In genomic region chr10:5665380-5666323, GRCh38 we compare ENCODE assay signal across 1 cellular context.
TF ChIP-seq lines count a peak whose summit lies in the region.

No MANE protein-coding gene starts in this region.

TF ChIP-seq in HEK293, 187 proteins besides CTCF, POLR2A, EP300 and RAD21 (continued from another document and continues in another):
- TF ChIP-seq ZBTB6 (tag by site-specific recombination; IDR thresholded peaks at IDR 0.05), result no peak
- no peak for TF ChIP-seq PRDM1 (tag by site-specific recombination; IDR thresholded peaks at IDR 0.05)
- TF ChIP-seq IKZF3 (tag by site-specific recombination; IDR thresholded peaks at IDR 0.05), result no peak
- no peak for TF ChIP-seq ZNF175 (tag by site-specific recombination; IDR thresholded peaks at IDR 0.05)
- TF ChIP-seq ZNF184 (tag by site-specific recombination; IDR thresholded peaks at IDR 0.05), result no peak
- TF ChIP-seq ZNF510 (tag by site-specific recombination; IDR thresholded peaks at IDR 0.05; ENCODE audit: insufficient replicate concordance), result no peak
- TF ChIP-seq YY2 (tag by site-specific recombination; IDR thresholded peaks at IDR 0.05), result no peak
- TF ChIP-seq KLF16 (tag by site-specific recombination; IDR thresholded peaks at IDR 0.05), result peak; percentile 72
- no peak for TF ChIP-seq ZNF354C (tag by site-specific recombination; IDR thresholded peaks at IDR 0.05; ENCODE audit: borderline replicate concordance, low read depth)
- TF ChIP-seq ZBTB26 (tag by site-specific recombination; optimal IDR thresholded peaks at IDR 0.05), result peak; percentile 99
- TF ChIP-seq ZBTB44 (tag by site-specific recombination; IDR thresholded peaks at IDR 0.05), result no peak
- TF ChIP-seq ZNF121 (tag by site-specific recombination; IDR thresholded peaks at IDR 0.05), result no peak
- TF ChIP-seq ZNF280C (tag by site-specific recombination; IDR thresholded peaks at IDR 0.05), result no peak
- TF ChIP-seq ZNF610 (tag by site-specific recombination; IDR thresholded peaks at IDR 0.05; ENCODE audit: borderline replicate concordance), result no peak
- TF ChIP-seq ZNF324 (tag by site-specific recombination; IDR thresholded peaks at IDR 0.05), result peak; percentile 64; the same call in 1 of the 2 replicates
- TF ChIP-seq ZIC2 (tag by site-specific recombination; IDR thresholded peaks at IDR 0.05), result peak; percentile 29; the same call in 1 of the 2 replicates
- TF ChIP-seq ZNF133 (tag by site-specific recombination; IDR thresholded peaks at IDR 0.05), result no peak
- TF ChIP-seq HIC1 (tag by site-specific recombination; IDR thresholded peaks at IDR 0.05), result 0 out of 2 replicates have a peak, but pooled peaks have one; percentile 49
- no peak for TF ChIP-seq ZNF544 (tag by site-specific recombination; IDR thresholded peaks at IDR 0.05)
- TF ChIP-seq ZNF521 (tag by site-specific recombination; IDR thresholded peaks at IDR 0.05), result no peak
- TF ChIP-seq GFI1B (tag by site-specific recombination; IDR thresholded peaks at IDR 0.05), result no peak
- TF ChIP-seq EGR2 (tag by site-specific recombination; IDR thresholded peaks at IDR 0.05; ENCODE audit: low read depth), result peak; percentile 85
- peak; percentile 67 for TF ChIP-seq KLF9 (tag by site-specific recombination; IDR thresholded peaks at IDR 0.05; ENCODE audit: low read depth)
- TF ChIP-seq KLF1 (tag by site-specific recombination; IDR thresholded peaks at IDR 0.05), result peak; percentile 51; the same call in 1 of the 2 replicates
- no peak for TF ChIP-seq ZNF776 (tag by site-specific recombination; IDR thresholded peaks at IDR 0.05; ENCODE audit: borderline replicate concordance)
- TF ChIP-seq ZNF266 (tag by site-specific recombination; IDR thresholded peaks at IDR 0.05; ENCODE audit: low read depth), result no peak
- no peak for TF ChIP-seq ZSCAN30 (tag by site-specific recombination; IDR thresholded peaks at IDR 0.05)
- TF ChIP-seq ZBTB21 (tag by site-specific recombination; IDR thresholded peaks at IDR 0.05), result no peak
- no peak for TF ChIP-seq ZNF639 (tag by site-specific recombination; IDR thresholded peaks at IDR 0.05)
- no peak for TF ChIP-seq MYNN (tag by site-specific recombination; IDR thresholded peaks at IDR 0.05; ENCODE audit: borderline replicate concordance)
- no peak for TF ChIP-seq AEBP2 (tag by site-specific recombination; IDR thresholded peaks at IDR 0.05; ENCODE audit: borderline replicate concordance)
- no peak for TF ChIP-seq ZFP41 (tag by site-specific recombination; IDR thresholded peaks at IDR 0.05; ENCODE audit: borderline replicate concordance)
- no peak for TF ChIP-seq INSM2 (tag by site-specific recombination; IDR thresholded peaks at IDR 0.05)
- no peak for TF ChIP-seq ZNF549 (tag by site-specific recombination; IDR thresholded peaks at IDR 0.05)
- TF ChIP-seq ZBTB7A (tag by site-specific recombination; IDR thresholded peaks at IDR 0.05; ENCODE audit: low read depth), result peak; percentile 73; the same call in 1 of the 2 replicates
- peak; percentile 66 for TF ChIP-seq ZNF341 (tag by site-specific recombination; IDR thresholded peaks at IDR 0.05; ENCODE audit: low read depth)
- TF ChIP-seq HOXC10 (CRISPR knock-in tag; IDR thresholded peaks at IDR 0.05), result no peak
- TF ChIP-seq TSHZ1 (tag by site-specific recombination; IDR thresholded peaks at IDR 0.05; ENCODE audit: borderline replicate concordance), result no peak
- no peak for TF ChIP-seq ZNF76 (tag by site-specific recombination; IDR thresholded peaks at IDR 0.05; ENCODE audit: borderline replicate concordance, low read depth)
- no peak for TF ChIP-seq YY1 (tag by site-specific recombination; IDR thresholded peaks at IDR 0.05)
- no peak for TF ChIP-seq ZBTB49 (tag by site-specific recombination; IDR thresholded peaks at IDR 0.05; ENCODE audit: low read depth)
- TF ChIP-seq ZNF624 (tag by site-specific recombination; IDR thresholded peaks at IDR 0.05), result no peak
- TF ChIP-seq ZNF138 (tag by site-specific recombination; IDR thresholded peaks at IDR 0.05; ENCODE audit: borderline replicate concordance), result no peak
- peak; percentile 49; the same call in 1 of the 2 replicates for TF ChIP-seq ZFP37 (tag by site-specific recombination; IDR thresholded peaks at IDR 0.05)
